ENCODE assay signal across 8 cellular contexts in genomic region chr6:150600003-150600301, GRCh38. TPM values are rescaled to one million over a fixed set of nuclear protein-coding genes. Genes with fewer than 3 reads are reported as not detected.
DNase-seq lines count a peak whose midpoint lies in the region; ATAC-seq, FAIRE-seq and TF ChIP-seq lines count a peak whose summit lies in the region.

No MANE protein-coding gene starts in this region.

- H2BK5ac ChIP-seq in trophoblast cell (ENCODE audit: low read depth, low read length, poor library complexity) = no peak overlapping the region

- peak overlapping the region; percentile 74 for H3K4me3 ChIP-seq in HUES6 (ENCODE audit: low read depth, low read length)
- peak overlapping the region; percentile 72 for H3K4me3 ChIP-seq in trophoblast cell (ENCODE audit: low read depth, low read length)

- peak overlapping the region; percentile 90 for H3K4me2 ChIP-seq in trophoblast cell (ENCODE audit: low read length)

- peak overlapping the region; percentile 11 for H4K8ac ChIP-seq in trophoblast cell (ENCODE audit: low read depth, low read length)

- FAIRE-seq in GM12891 (lab: Jason Lieb, UNC) = no peak

- no peaks in the 10 kb centered on the region for H3K79me2 ChIP-seq in trophoblast cell (ENCODE audit: control insufficient read depth, insufficient read depth, low read length, poor library complexity)

- no peak overlapping the region for H4K12ac ChIP-seq in trophoblast cell (ENCODE audit: low read depth, low read length)

- H3K36me3 ChIP-seq in HUES6 (ENCODE audit: control insufficient read depth, insufficient read depth, low read length) (no peaks in the 10 kb centered on the region), trophoblast cell (ENCODE audit: control insufficient read depth in 1 of 2, insufficient read depth in 2 of 2, low read length in 2 of 2) (no peaks in the 10 kb centered on the region)

- H3K9ac ChIP-seq in HUES6 (ENCODE audit: low read length) (no peak overlapping the region), trophoblast cell (ENCODE audit: low read length) (no peak overlapping the region)

- no peak overlapping the region for H3K27ac ChIP-seq in HUES6 (ENCODE audit: low read depth, low read length)
- peak overlapping the region; percentile 74 for H3K27ac ChIP-seq in epithelial cell of prostate
- H3K27ac ChIP-seq in trophoblast cell (ENCODE audit: low read depth, low read length) = no peak overlapping the region

- H3K27me3 ChIP-seq in HUES6 (ENCODE audit: control insufficient read depth, insufficient read depth, low read length) (peaks cover 71% of the 10 kb centered on the region), trophoblast cell (ENCODE audit: insufficient read depth, low read length) (peaks cover 11% of the 10 kb centered on the region)

- DNase-seq in epithelial cell of prostate (ENCODE audit: low read depth, low spot score) (no peak), trophoblast cell (no peak), RKO (ENCODE audit: low spot score) (no peak), GM12891 (ENCODE audit: insufficient read length, low spot score) (no peak)

- H3K4me1 ChIP-seq in HUES6 (ENCODE audit: control insufficient read depth, insufficient read depth, low read length) (0 out of 2 replicates have a peak, but pooled peaks cover 4% of the 10 kb centered on the region), trophoblast cell (ENCODE audit: control insufficient read depth in 1 of 2, insufficient read depth in 2 of 2, low read length in 2 of 2) (no peaks in the 10 kb centered on the region)

- no CpG with 5 or more reads among the region's 39 CpGs for WGBS in trophoblast cell (ENCODE audit: extremely low coverage, insufficient coverage, insufficient read length)

- H3K9me3 ChIP-seq in HUES6 (ENCODE audit: control insufficient read depth, insufficient read depth, low read depth, low read length) (no peaks in the 10 kb centered on the region), trophoblast cell (ENCODE audit: insufficient read depth, low read depth, low read length) (no peaks in the 10 kb centered on the region)

- H2AFZ ChIP-seq in trophoblast cell (ENCODE audit: insufficient read depth, low read length, poor library complexity) = peak overlapping the region; percentile 67

- no peaks in the 10 kb centered on the region for H3K79me1 ChIP-seq in trophoblast cell (ENCODE audit: low read length)

- peak; percentile 20 for ATAC-seq in GM18502 (IDR thresholded peaks at IDR 0.05; ENCODE audit: poor library complexity, unreplicated experiment)
- no peak for ATAC-seq in HG02588 (IDR thresholded peaks at IDR 0.05; ENCODE audit: unreplicated experiment)
- ATAC-seq in GM19324 (IDR thresholded peaks at IDR 0.05; ENCODE audit: low FRiP score, unreplicated experiment) = no peak

- H3K18ac ChIP-seq in trophoblast cell (ENCODE audit: low read length) = peak overlapping the region; percentile 6

- no peak overlapping the region for H2BK120ac ChIP-seq in trophoblast cell (ENCODE audit: insufficient read depth, low read length, poor library complexity)

- no peak overlapping the region for H3K14ac ChIP-seq in trophoblast cell (ENCODE audit: low read length)

- no peak for TF ChIP-seq POLR2A in GM12891 (IDR thresholded peaks at IDR 0.05; ENCODE audit: low read depth, low read length)

- no peak overlapping the region for H3K23ac ChIP-seq in trophoblast cell (ENCODE audit: low read length)

- no peak overlapping the region for H4K91ac ChIP-seq in trophoblast cell (ENCODE audit: low read depth, low read length)

- H2AK5ac ChIP-seq in trophoblast cell (ENCODE audit: low read length) = no peak overlapping the region

- no peak overlapping the region for H3K4ac ChIP-seq in trophoblast cell (ENCODE audit: low read depth, low read length)

- no peak overlapping the region for H2BK12ac ChIP-seq in trophoblast cell (ENCODE audit: low read length)

TF ChIP-seq in GM12891, 5 proteins besides CTCF, POLR2A, EP300 and RAD21:
- TF ChIP-seq POU2F2 (IDR thresholded peaks at IDR 0.05; ENCODE audit: low read depth, low read length) = no peak
- no peak for TF ChIP-seq TAF1 (IDR thresholded peaks at IDR 0.05; ENCODE audit: low read depth, low read length)
- TF ChIP-seq SPI1 (IDR thresholded peaks at IDR 0.05; ENCODE audit: low read depth, low read length) = no peak
- no peak for TF ChIP-seq PAX5 (IDR thresholded peaks at IDR 0.05; ENCODE audit: insufficient read depth, low read length, severe bottlenecking)
- TF ChIP-seq POLR2AphosphoS5 (IDR thresholded peaks at IDR 0.05; ENCODE audit: low read depth, low read length) = no peak
TF ChIP-seq in GM12891: peak in this region for 0.

RNA-seq across cellular contexts. Expression of gene PLEKHG1, which starts 0.3 kb away (rescaled TPM):
- 4.0 and 4.1 TPM in 2 replicates for polyA plus RNA-seq in trophoblast cell (2013)
- polyA plus RNA-seq in GM12891 (2012; ENCODE audit: low read depth, missing spikeins) = 2.2 TPM
